ENCODE assay signal across 9 cellular contexts in the genomic region with DNA sequence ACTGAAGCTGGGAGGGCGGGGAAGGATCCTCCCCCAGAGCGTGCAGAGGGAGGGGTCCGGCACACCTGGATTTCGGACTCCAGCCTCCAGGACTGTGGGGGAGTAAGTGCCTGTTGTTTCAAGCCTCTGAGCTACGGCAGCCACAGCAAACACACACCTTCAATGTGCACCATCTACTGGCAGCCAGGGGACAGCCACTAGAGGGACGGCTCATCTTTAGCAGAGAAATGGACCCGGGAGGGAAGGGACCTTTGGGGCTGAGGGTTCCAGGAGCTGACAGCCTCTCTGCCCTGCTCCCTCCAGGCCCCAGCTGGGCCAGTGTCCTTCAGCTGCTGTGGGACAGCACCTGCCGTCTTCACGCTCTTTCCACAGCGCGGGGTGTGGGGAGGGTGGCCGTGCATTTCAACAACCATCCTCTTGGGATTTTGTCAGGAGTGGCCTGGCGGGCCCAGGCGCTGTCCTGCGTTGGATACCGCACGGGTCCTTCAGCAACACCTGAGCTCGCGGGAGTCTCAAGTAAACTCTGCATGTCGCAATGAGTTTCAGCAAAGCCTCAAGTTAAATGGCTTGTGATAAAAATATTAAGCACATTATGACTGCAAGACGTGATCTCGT.
A peak's percentile ranks its signal among the peaks of the same experiment; 100 is the strongest.
DNase-seq lines count a peak whose midpoint lies in the region; ATAC-seq, FAIRE-seq and TF ChIP-seq lines count a peak whose summit lies in the region.
"Had no signal": no experiment of that assay in that cellular context is flagged by ENCODE, and none has a peak within 500 bp of the region (broad histone marks: within the 10 kb centered on the region; RNA-seq: fewer than 3 reads in every experiment).

No MANE protein-coding gene starts in this region.

- intact Hi-C loops in adrenal gland (cut with DNase I), result no loop called here

- H3K36me3 ChIP-seq in adrenal gland (replicated peaks in 1 of 2), result no peaks in the 10 kb centered on the region
- H3K36me3 ChIP-seq: thyroid gland had no signal

- H3K9me3 ChIP-seq in adrenal gland (replicated peaks in 1 of 3), result no peaks in the 10 kb centered on the region
- H3K9me3 ChIP-seq: thyroid gland had no signal

- DNase-seq in D721Med (ENCODE audit: insufficient read length, low spot score) (no peak), NAMALWA (ENCODE audit: low spot score) (peak; percentile 28), adrenal gland (peak in 5 of 7 donors; percentile 25 to 80 (median 32)), medulla oblongata (ENCODE audit: extremely low spot score) (peak; percentile 25), GM20000 (ENCODE audit: low spot score) (no peak), H54 (ENCODE audit: insufficient read length, low spot score) (no peak)

- TF ChIP-seq CTCF in D721Med (IDR thresholded peaks at IDR 0.05; ENCODE audit: insufficient read depth, missing control alignments) (peak; percentile 67), adrenal gland (IDR thresholded peaks at IDR 0.05) (peak in 5 of 6 experiments; percentile 35 to 50 (median 41)), GM20000 (IDR thresholded peaks at IDR 0.05; ENCODE audit: extremely low read depth, missing control alignments) (no peak)

- no peak for TF ChIP-seq POLR2A in adrenal gland (IDR thresholded peaks at IDR 0.05)
- TF ChIP-seq POLR2A in H54 (IDR thresholded peaks at IDR 0.05; ENCODE audit: low read depth, low read length), result no peak

- FAIRE-seq in D721Med (lab: Jason Lieb, UNC), result no peak
- no peak for FAIRE-seq in H54 (lab: Jason Lieb, UNC)

- no peaks in the 10 kb centered on the region for H3K4me1 ChIP-seq in adrenal gland (replicated peaks in 1 of 2)
- H3K4me1 ChIP-seq: thyroid gland had no signal

- ATAC-seq in HG02884 (IDR thresholded peaks at IDR 0.05; ENCODE audit: unreplicated experiment) (no peak), esophagus mucosa (no peak)

- no peak overlapping the region for H3K4me3 ChIP-seq in adrenal gland
- H3K4me3 ChIP-seq: thyroid gland had no signal

- no peaks in the 10 kb centered on the region for H3K27me3 ChIP-seq in adrenal gland
- H3K27me3 ChIP-seq: thyroid gland had no signal

- 58 to 62% (median 62%) methylated on average over 13 to 22 of the region's 22 CpGs for WGBS in adrenal gland, 4 donors

- no peak overlapping the region for H3K27ac ChIP-seq in adrenal gland
- H3K27ac ChIP-seq: thyroid gland had no signal

Comparison
In these comparisons a context has a peak if more than half of its experiments do, and no peak if none do; other contexts are left out.
1. DNase-seq: peak in NAMALWA (single experiment), adrenal gland (5 of 7) and medulla oblongata (single experiment); none in D721Med (single experiment), GM20000 (single experiment) and H54 (single experiment).